11 cellular contexts compared by ENCODE assay signal in the genomic region with DNA sequence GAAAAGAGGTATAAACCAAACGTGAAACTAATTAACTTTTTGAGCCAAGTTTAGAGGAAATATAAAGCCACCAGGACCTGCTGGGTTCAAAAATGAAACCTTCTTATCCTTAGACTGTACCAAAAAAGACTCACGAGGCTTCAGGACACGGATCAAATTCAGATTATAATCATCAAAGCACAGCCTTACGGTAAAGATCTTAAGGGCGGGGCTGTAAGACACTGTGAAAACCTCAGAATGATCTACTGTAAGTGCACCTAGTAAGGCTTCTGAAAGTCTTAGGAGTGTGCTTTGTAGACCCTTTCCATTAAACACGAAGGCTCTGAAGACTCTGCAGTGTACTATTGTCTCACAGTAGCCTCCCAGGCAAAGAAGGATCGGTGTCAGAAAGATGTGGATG.
"Had no signal": no experiment of that assay in that cellular context is flagged by ENCODE, and none has a peak within 500 bp of the region (broad histone marks: within the 10 kb centered on the region; RNA-seq: fewer than 3 reads in every experiment).

No MANE protein-coding gene starts in this region.

- DNase-seq: adrenal gland; effector memory CD8-positive, alpha-beta T cell; hippocampal formation; Right ventricle myocardium superior; SK-N-SH; stimulated activated CD4-positive, alpha-beta T cell treated with anti-CD3 and anti-CD28 coated beads, Interleukin-4, amount 100 ng/mL, for 24 hours; stimulated activated naive CD8-positive, alpha-beta T cell treated with anti-CD3 and anti-CD28 coated beads, Interleukin-15, amount 100 ng/mL, for 72 hours; testis had no signal

- H3K4me1 Mint-ChIP-seq: neural progenitor cell had no signal

- H3K9me3 Mint-ChIP-seq: dendritic cell treated with granulocyte-macrophage colony-stimulating factor and Interleukin-4, amounts not matched to agents 40 ng/mL and 50 ng/mL, for 4 days; effector memory CD8-positive, alpha-beta T cell; neural progenitor cell had no signal

- ATAC-seq: effector memory CD8-positive, alpha-beta T cell; gastroesophageal sphincter; stimulated activated naive CD8-positive, alpha-beta T cell treated with anti-CD3 and anti-CD28 coated beads, Interleukin-15, amount 100 ng/mL, for 72 hours had no signal

- H3K27me3 Mint-ChIP-seq: dendritic cell treated with granulocyte-macrophage colony-stimulating factor and Interleukin-4, amounts not matched to agents 40 ng/mL and 50 ng/mL, for 4 days; effector memory CD8-positive, alpha-beta T cell; stimulated activated naive CD8-positive, alpha-beta T cell treated with anti-CD3 and anti-CD28 coated beads, Interleukin-15, amount 100 ng/mL, for 72 hours had no signal

- H3K4me3 Mint-ChIP-seq: dendritic cell treated with granulocyte-macrophage colony-stimulating factor and Interleukin-4, amounts not matched to agents 40 ng/mL and 50 ng/mL, for 4 days; effector memory CD8-positive, alpha-beta T cell; neural progenitor cell; stimulated activated naive CD8-positive, alpha-beta T cell treated with anti-CD3 and anti-CD28 coated beads, Interleukin-15, amount 100 ng/mL, for 72 hours had no signal

- H3K27ac Mint-ChIP-seq: dendritic cell treated with granulocyte-macrophage colony-stimulating factor and Interleukin-4, amounts not matched to agents 40 ng/mL and 50 ng/mL, for 4 days; neural progenitor cell had no signal
